ENCODE assay signal across 27 cellular contexts in genomic region chr10:78846071-78846470, GRCh38.
A peak's percentile ranks its signal among the peaks of the same experiment; 100 is the strongest.
DNase-seq lines count a peak whose midpoint lies in the region; ATAC-seq, FAIRE-seq and TF ChIP-seq lines count a peak whose summit lies in the region.
"Had no signal": no experiment of that assay in that cellular context is flagged by ENCODE, and none has a peak within 500 bp of the region (broad histone marks: within the 10 kb centered on the region; RNA-seq: fewer than 3 reads in every experiment).

No MANE protein-coding gene starts in this region.

- no peak overlapping the region for H2BK5ac ChIP-seq in H1 (ENCODE audit: low read depth, low read length)

- no peak overlapping the region for H3K4me2 ChIP-seq in H1 (ENCODE audit: insufficient read depth in 1 of 2, low read depth in 2 of 2, low read length in 2 of 2)
- H3K4me2 ChIP-seq in neural progenitor cell, result no peak overlapping the region
- H3K4me2 ChIP-seq: BLaER1 had no signal

- no peaks in the 10 kb centered on the region for H4K20me1 ChIP-seq in H1 (replicated peaks in 1 of 2; ENCODE audit: control insufficient read depth in 1 of 2, insufficient read depth in 2 of 2, low read length in 2 of 2)
- no peaks in the 10 kb centered on the region for H4K20me1 ChIP-seq in neural progenitor cell (ENCODE audit: low read depth)
- H4K20me1 ChIP-seq: BLaER1 had no signal

- no peak for TF ChIP-seq EP300 in H1 (IDR thresholded peaks at IDR 0.05; ENCODE audit: borderline replicate concordance in 1 of 2, low read depth in 2 of 2, low read length in 2 of 2)

- H3K9me3 Mint-ChIP-seq in natural killer cell treated with Interleukin-12 subunit alpha and Interleukin-12 subunit beta and Interleukin-15 and Interleukin-18, amount 100 ng/mL, for 72 hours, result peaks cover 3% of the 10 kb centered on the region
- no peaks in the 10 kb centered on the region for H3K9me3 Mint-ChIP-seq in natural killer cell
- H3K9me3 Mint-ChIP-seq in brain, result peaks cover 0 to 6% (median 0%) of the 10 kb centered on the region in 5 experiments
- H3K9me3 Mint-ChIP-seq in neural progenitor cell, result peaks cover 9% of the 10 kb centered on the region

- H3K4me1 ChIP-seq in H1 (replicated peaks in 1 of 4; ENCODE audit: control insufficient read depth in 3 of 4, insufficient read depth in 4 of 4, low read length in 3 of 4) (no peaks in the 10 kb centered on the region), neural progenitor cell (peaks cover 10% of the 10 kb centered on the region)
- H3K4me1 ChIP-seq: BLaER1 had no signal

- H4K91ac ChIP-seq in H1 (replicated peaks; ENCODE audit: insufficient read length, low read length), result no peak overlapping the region

- peak overlapping the region; percentile 59 for H4K8ac ChIP-seq in H1 (ENCODE audit: extremely low read depth, insufficient read depth, low read length)

- no peak overlapping the region for H3K56ac ChIP-seq in H1 (replicated peaks; ENCODE audit: insufficient read length, low read depth, low read length)

- no peak for TF ChIP-seq RAD21 in H1 (IDR thresholded peaks at IDR 0.05 in 1 of 2, conservative IDR thresholded peaks at IDR 0.05 in 1 of 2; ENCODE audit: low read depth in 2 of 2, low read length in 2 of 2)

- no peak for FAIRE-seq in H1 (lab: Jason Lieb, UNC)
- FAIRE-seq: A204.1, GM12878, GM12892, GM18507 had no signal

- TF ChIP-seq CTCF in natural killer cell (IDR thresholded peaks at IDR 0.05) (no peak), brain (conservative IDR thresholded peaks at IDR 0.05) (no peak), H1 (IDR thresholded peaks at IDR 0.05; ENCODE audit: control extremely low read depth in 1 of 3, insufficient read depth in 1 of 3, low read depth in 1 of 3, low read length in 3 of 3) (no peak), neural progenitor cell (IDR thresholded peaks at IDR 0.05) (no peak)

- no peak overlapping the region for H2BK15ac ChIP-seq in H1 (ENCODE audit: low read length)

- H3K4me3 ChIP-seq in H1 (ENCODE audit: extremely low read depth in 1 of 4, insufficient read depth in 2 of 4, low read depth in 3 of 4, low read length in 4 of 4) (no peak overlapping the region), neural progenitor cell (no peak overlapping the region)
- H3K4me3 ChIP-seq: BLaER1, GM12878 had no signal

- H3K18ac ChIP-seq in H1 (ENCODE audit: extremely low read depth, low read length), result no peak overlapping the region

- H3K4me3 Mint-ChIP-seq in natural killer cell treated with Interleukin-12 subunit alpha and Interleukin-12 subunit beta and Interleukin-15 and Interleukin-18, amount 100 ng/mL, for 72 hours, result no peak overlapping the region
- H3K4me3 Mint-ChIP-seq in natural killer cell (no peak overlapping the region), brain (no peak overlapping the region), neural progenitor cell (no peak overlapping the region)
- H3K4me3 Mint-ChIP-seq: CD14-positive monocyte; CD4-positive, alpha-beta memory T cell; CD4-positive, CD25-positive, alpha-beta regulatory T cell; CD8-positive, alpha-beta memory T cell had no signal

- H3K4me1 Mint-ChIP-seq in natural killer cell treated with Interleukin-12 subunit alpha and Interleukin-12 subunit beta and Interleukin-15 and Interleukin-18, amount 100 ng/mL, for 72 hours (ENCODE audit: low read depth in 2 of 2), result no peaks in the 10 kb centered on the region
- H3K4me1 Mint-ChIP-seq in natural killer cell (no peaks in the 10 kb centered on the region), brain (peaks cover 61% of the 10 kb centered on the region), neural progenitor cell (peaks cover 23% of the 10 kb centered on the region)
- H3K4me1 Mint-ChIP-seq: CD14-positive monocyte; CD4-positive, alpha-beta memory T cell; CD4-positive, CD25-positive, alpha-beta regulatory T cell; CD8-positive, alpha-beta memory T cell had no signal

- H3K14ac ChIP-seq in H1 (ENCODE audit: insufficient read length), result no peak overlapping the region

- POLR2A ChIA-PET in H1 (lab: Charles Lee; ENCODE audit: partially characterized antibody), result no interaction called here

- H2AK5ac ChIP-seq in H1 (ENCODE audit: low read depth, low read length), result no peak overlapping the region

- no peak overlapping the region for H3K23ac ChIP-seq in H1 (ENCODE audit: insufficient read length)

- no peak for TF ChIP-seq POLR2A in H1 (IDR thresholded peaks at IDR 0.05; ENCODE audit: control extremely low read depth in 1 of 2, low read depth in 2 of 2, low read length in 2 of 2)

- no peak overlapping the region for H2BK120ac ChIP-seq in H1 (replicated peaks; ENCODE audit: low read depth, low read length)

- no peak overlapping the region for H2BK12ac ChIP-seq in H1 (ENCODE audit: low read depth, low read length)

- no peak overlapping the region for H4K5ac ChIP-seq in H1 (ENCODE audit: insufficient read length, low read depth, low read length)

- no peaks in the 10 kb centered on the region for H3K79me2 ChIP-seq in H1 (ENCODE audit: control insufficient read depth in 1 of 2, insufficient read depth in 2 of 2, low read length in 2 of 2)
- no peaks in the 10 kb centered on the region for H3K79me2 ChIP-seq in neural progenitor cell (ENCODE audit: low read depth)

- H3K36me3 ChIP-seq in H1 (ENCODE audit: control insufficient read depth in 2 of 4, insufficient read depth in 4 of 4, low read length in 3 of 4) (no peaks in the 10 kb centered on the region), neural progenitor cell (no peaks in the 10 kb centered on the region)
- H3K36me3 ChIP-seq: BE2C, BLaER1 had no signal

- H3K9me3 ChIP-seq in H1 (ENCODE audit: insufficient read depth in 2 of 2, low read depth in 1 of 2, low read length in 1 of 2) (no peaks in the 10 kb centered on the region), neural progenitor cell (ENCODE audit: low read depth) (no peaks in the 10 kb centered on the region)
- H3K9me3 ChIP-seq: BE2C had no signal

- H3K4ac ChIP-seq in H1 (replicated peaks; ENCODE audit: insufficient read length, low read depth, low read length), result no peak overlapping the region

- H3K27ac ChIP-seq in H1 (ENCODE audit: low read depth, low read length) (no peak overlapping the region), neural progenitor cell (no peak overlapping the region)
- H3K27ac ChIP-seq: BLaER1 had no signal

- H3K23me2 ChIP-seq in H1 (ENCODE audit: low read depth, low read length), result no peaks in the 10 kb centered on the region

- 90% methylated on average over 5 of the region's 5 CpGs; no CpG with 5 or more reads in 1 of the 2 experiments for WGBS in H1 (ENCODE audit: extremely low coverage in 1 of 2, insufficient coverage in 1 of 2, insufficient read length in 1 of 2, insufficient replicate concordance in 2 of 2, low coverage in 1 of 2, low lambda C conversion rate in 2 of 2, missing lambda C conversion rate in 1 of 2), 2 experiments

- H2BK20ac ChIP-seq in H1 (ENCODE audit: low read length), result no peak overlapping the region

- no peak for ATAC-seq in natural killer cell treated with Interleukin-12 subunit alpha and Interleukin-12 subunit beta and Interleukin-15 and Interleukin-18, amount 100 ng/mL, for 72 hours
- no peak for ATAC-seq in natural killer cell
- ATAC-seq in activated CD4-positive, CD25-positive, alpha-beta regulatory T cell treated with anti-CD3 and anti-CD28 coated beads, Interleukin-2, amount 50 U/mL, for 24 hours, result no peak
- ATAC-seq: GM12878 had no signal

- no peaks in the 10 kb centered on the region for H3F3A ChIP-seq in neural progenitor cell (ENCODE audit: low read depth)

- H2AFZ ChIP-seq in H1 (ENCODE audit: low read length), result no peak overlapping the region
- no peak overlapping the region for H2AFZ ChIP-seq in neural progenitor cell (replicated peaks)

- peak; percentile 54 for DNase-seq in natural killer cell treated with Interleukin-12 subunit alpha and Interleukin-12 subunit beta and Interleukin-15 and Interleukin-18, amount 100 ng/mL, for 72 hours (ENCODE audit: low spot score)
- DNase-seq in natural killer cell (no peak), H1 (ENCODE audit: low read depth in 1 of 2, low spot score in 2 of 2) (no peak), neural progenitor cell (ENCODE audit: low spot score) (no peak), pons (ENCODE audit: low spot score) (no peak), NCI-H2227 (lab: John Stamatoyannopoulos, UW; ENCODE audit: unreplicated experiment) (no peak)
- DNase-seq: 8988T; ACHN; CD4-positive, alpha-beta memory T cell; CD4-positive, CD25-positive, alpha-beta regulatory T cell; CD8-positive, alpha-beta memory T cell; COR-L47; DMS153; DMS53; DMS79; DND-41; EL; GDM1 had no signal

- intact Hi-C loops in natural killer cell (cut with micrococcal nuclease), result no loop called here

- no peak overlapping the region; a peak in 2 of 7 replicates for H3K9ac ChIP-seq in H1 (replicated peaks in 1 of 4; ENCODE audit: extremely low read depth in 1 of 4, low read depth in 3 of 4, low read length in 3 of 4)
- H3K9ac ChIP-seq in neural progenitor cell, result no peak overlapping the region
- H3K9ac ChIP-seq: BLaER1 had no signal

- H3K27me3 ChIP-seq in H1 (replicated peaks in 1 of 4; ENCODE audit: control insufficient read depth in 3 of 4, extremely low read depth in 1 of 4, insufficient read depth in 3 of 4, low read length in 3 of 4), result no peaks in the 10 kb centered on the region
- H3K27me3 ChIP-seq in neural progenitor cell, result no peaks in the 10 kb centered on the region
- H3K27me3 ChIP-seq: BE2C, BLaER1 had no signal

- H3K27me3 Mint-ChIP-seq in natural killer cell treated with Interleukin-12 subunit alpha and Interleukin-12 subunit beta and Interleukin-15 and Interleukin-18, amount 100 ng/mL, for 72 hours, result peaks cover 12 to 15% of the 10 kb centered on the region in 2 donors
- H3K27me3 Mint-ChIP-seq in natural killer cell (ENCODE audit: low read depth in 2 of 2) (peaks cover 13 to 14% of the 10 kb centered on the region in 2 donors), brain (peaks cover 13% of the 10 kb centered on the region), neural progenitor cell (ENCODE audit: insufficient read depth, low read depth) (peaks cover 12% of the 10 kb centered on the region)

- no peak overlapping the region for H3K27ac Mint-ChIP-seq in natural killer cell treated with Interleukin-12 subunit alpha and Interleukin-12 subunit beta and Interleukin-15 and Interleukin-18, amount 100 ng/mL, for 72 hours
- no peak overlapping the region for H3K27ac Mint-ChIP-seq in natural killer cell
- peak overlapping the region; percentile 22 to 94 (median 88) for H3K27ac Mint-ChIP-seq in brain
- peak overlapping the region; percentile 40 for H3K27ac Mint-ChIP-seq in neural progenitor cell
- H3K27ac Mint-ChIP-seq: CD14-positive monocyte; CD4-positive, alpha-beta memory T cell; CD4-positive, CD25-positive, alpha-beta regulatory T cell; CD8-positive, alpha-beta memory T cell had no signal

- H3K79me1 ChIP-seq in H1 (ENCODE audit: low read depth, low read length), result no peaks in the 10 kb centered on the region

- no peaks in the 10 kb centered on the region for H3K36me3 Mint-ChIP-seq in natural killer cell treated with Interleukin-12 subunit alpha and Interleukin-12 subunit beta and Interleukin-15 and Interleukin-18, amount 100 ng/mL, for 72 hours
- H3K36me3 Mint-ChIP-seq in natural killer cell (no peaks in the 10 kb centered on the region), brain (no peaks in the 10 kb centered on the region), neural progenitor cell (no peaks in the 10 kb centered on the region)
- H3K36me3 Mint-ChIP-seq: CD14-positive monocyte; CD4-positive, alpha-beta memory T cell; CD4-positive, CD25-positive, alpha-beta regulatory T cell; CD8-positive, alpha-beta memory T cell had no signal

- CTCF ChIA-PET in H1 (lab: Charles Lee; ENCODE audit: partially characterized antibody), result interaction anchor here (0.6 to 1.6 kb wide), 7 partner anchors 11 to 1591 kb away, joined by 3 to 4 read pairs (median 3); no protein-coding TSS in a partner anchor

Comparison
In these comparisons a context has a peak if more than half of its experiments do, and no peak if none do; other contexts are left out.
1. H3K27ac Mint-ChIP-seq: peak in brain (5 of 5) and neural progenitor cell (single experiment); none in natural killer cell treated with Interleukin-12 subunit alpha and Interleukin-12 subunit beta and Interleukin-15 and Interleukin-18, amount 100 ng/mL, for 72 hours (0 of 2) and natural killer cell (0 of 2).